15 cellular contexts compared by ENCODE assay signal in the genomic region with DNA sequence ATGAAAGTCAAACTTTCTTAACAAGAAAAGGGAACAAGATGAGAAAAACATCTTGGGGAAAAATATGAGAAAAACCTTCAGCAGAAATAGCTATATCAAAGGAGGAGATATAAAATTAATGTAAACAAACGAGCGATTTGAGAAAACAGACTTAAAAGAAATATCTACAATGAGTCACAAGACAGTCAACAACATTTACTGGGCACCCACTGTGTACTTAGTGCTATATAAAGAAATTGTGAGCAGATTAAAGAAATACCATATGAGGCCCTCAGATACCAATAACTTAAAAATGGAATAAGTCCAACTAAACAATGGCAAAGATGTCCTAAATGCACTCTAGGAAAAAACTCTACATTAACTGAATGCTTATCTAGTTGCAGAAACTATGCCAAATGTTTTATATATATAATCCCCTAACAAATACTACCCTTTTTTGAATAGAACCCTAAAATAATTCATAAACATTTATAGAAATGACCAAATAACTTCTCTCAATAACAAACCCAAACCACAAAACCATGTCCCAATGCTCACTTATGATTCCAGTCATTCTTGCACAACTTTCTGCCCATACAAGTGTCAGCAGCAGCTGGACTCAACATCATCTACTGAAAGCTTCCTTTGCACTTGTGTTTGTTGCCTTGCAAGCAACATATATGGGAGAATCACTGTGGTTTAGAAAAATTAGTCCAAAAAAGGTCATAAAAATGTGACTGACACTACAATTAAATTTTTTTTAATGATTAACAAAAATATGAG.
DNase-seq lines count a peak whose midpoint lies in the region; ATAC-seq and TF ChIP-seq lines count a peak whose summit lies in the region.
"Had no signal": no experiment of that assay in that cellular context is flagged by ENCODE, and none has a peak within 500 bp of the region (broad histone marks: within the 10 kb centered on the region; RNA-seq: fewer than 3 reads in every experiment).

No MANE protein-coding gene starts in this region.

- H3K36me3 ChIP-seq in HCT116 (ENCODE audit: control insufficient read depth in 1 of 2, insufficient read depth in 2 of 2, low read length in 2 of 2) = no peaks in the 10 kb centered on the region
- H3K36me3 ChIP-seq in hepatocyte (replicated peaks; ENCODE audit: insufficient read depth, low read depth) = no peaks in the 10 kb centered on the region

- H3K4me1 Mint-ChIP-seq in stimulated activated memory B cell treated with anti-CD40 and anti-IgM and Interleukin-4, amounts not matched to agents 10 μg/mL and 1 μg/mL and 100 μg/mL, for 72 hours = peaks cover 55% of the 10 kb centered on the region

- RAD21 ChIA-PET in HCT116 (lab: Charles Lee; ENCODE audit: low non-redundant PET in 1 of 2, low total read pairs in 2 of 2, uncharacterized antibody in 2 of 2, unreplicated experiment in 2 of 2) = no interaction called here

- peak overlapping the region; percentile 84 for H3K4me3 Mint-ChIP-seq in stimulated activated memory B cell treated with anti-CD40 and anti-IgM and Interleukin-4, amounts not matched to agents 10 μg/mL and 1 μg/mL and 100 μg/mL, for 72 hours
- H3K4me3 Mint-ChIP-seq: activated T-helper 1 cell treated with anti-CD3 and anti-CD28 coated beads, Interleukin-12 subunit alpha, Interleukin-12 subunit beta, Interleukin-2, Interleukin-4 antibody, amounts not matched to agents 30 ng/mL and 10 ng/mL and 1 ng/mL, durations not matched to agents 14 hours and 24 hours and 36 hours had no signal

- H3K4me2 ChIP-seq in HCT116 (ENCODE audit: low read length) = peak overlapping the region; percentile 11; the same call in 1 of the 2 replicates
- H3K4me2 ChIP-seq in hepatocyte = peak overlapping the region; percentile 20
- H3K4me2 ChIP-seq: KMS-11 had no signal

- CTCF ChIA-PET in HCT116 (lab: Charles Lee) = no interaction called here

- H3K4me3 ChIP-seq in HCT116 (replicated peaks in 1 of 2; ENCODE audit: low read depth in 1 of 2, low read length in 2 of 2) (no peak overlapping the region), hepatocyte (no peak overlapping the region)

- DNase-seq in HCT116 (ENCODE audit: low read depth, low spot score) = no peak
- no peak for DNase-seq in hepatocyte (ENCODE audit: low spot score)
- no peak for DNase-seq in dermis blood vessel endothelial cell
- DNase-seq in NCI-H1694 (lab: John Stamatoyannopoulos, UW) = no peak
- no peak for DNase-seq in NCI-H2196 treated with DMSO at 0.1 percent for 48 hours (lab: John Stamatoyannopoulos, UW; ENCODE audit: unreplicated experiment)
- DNase-seq: DND-41, hypothalamus, NCI-H2227 treated with DMSO at 0.1 percent for 48 hours, SHP77 had no signal

- H3K27me3 ChIP-seq in HCT116 (ENCODE audit: insufficient read depth, low read length) (no peaks in the 10 kb centered on the region), hepatocyte (no peaks in the 10 kb centered on the region)

- H3K27ac ChIP-seq in HCT116 (ENCODE audit: low read depth, low read length) = no peak overlapping the region
- H3K27ac ChIP-seq in VCaP = peak overlapping the region; percentile 54
- H3K27ac ChIP-seq in hepatocyte = no peak overlapping the region
- H3K27ac ChIP-seq: KMS-11 had no signal

- TF ChIP-seq CTCF in HCT116 (IDR thresholded peaks at IDR 0.05 in 2 of 3, conservative IDR thresholded peaks at IDR 0.05 in 1 of 3; ENCODE audit: borderline replicate concordance in 1 of 3, insufficient read depth in 1 of 3, low read depth in 2 of 3, low read length in 2 of 3) (no peak), VCaP (conservative IDR thresholded peaks at IDR 0.05) (no peak), hepatocyte (IDR thresholded peaks at IDR 0.05; ENCODE audit: poor library complexity) (no peak)

- H3K27ac Mint-ChIP-seq in stimulated activated memory B cell treated with anti-CD40 and anti-IgM and Interleukin-4, amounts not matched to agents 10 μg/mL and 1 μg/mL and 100 μg/mL, for 72 hours = peak overlapping the region; percentile 96
- H3K27ac Mint-ChIP-seq: activated T-helper 1 cell treated with anti-CD3 and anti-CD28 coated beads, Interleukin-12 subunit alpha, Interleukin-12 subunit beta, Interleukin-2, Interleukin-4 antibody, amounts not matched to agents 30 ng/mL and 10 ng/mL and 1 ng/mL, durations not matched to agents 14 hours and 24 hours and 36 hours had no signal

- H3K36me3 Mint-ChIP-seq in stimulated activated memory B cell treated with anti-CD40 and anti-IgM and Interleukin-4, amounts not matched to agents 10 μg/mL and 1 μg/mL and 100 μg/mL, for 72 hours = peaks cover 15% of the 10 kb centered on the region

- H3K9me2 ChIP-seq in HCT116 (ENCODE audit: insufficient read depth) (no peaks in the 10 kb centered on the region), hepatocyte (replicated peaks; ENCODE audit: insufficient read depth) (no peaks in the 10 kb centered on the region)

- ATAC-seq in HCT116 (no peak), HG02678 (IDR thresholded peaks at IDR 0.05; ENCODE audit: unreplicated experiment) (no peak)
- no peak for ATAC-seq in stimulated activated memory B cell treated with anti-CD40 and anti-IgM and Interleukin-4, amounts not matched to agents 10 μg/mL and 1 μg/mL and 100 μg/mL, for 72 hours
- ATAC-seq: activated CD4-positive, CD25-positive, alpha-beta regulatory T cell treated with anti-CD3 and anti-CD28 coated beads, Interleukin-2, amount 50 U/mL, for 24 hours had no signal

- H3K9me3 ChIP-seq in HCT116 (ENCODE audit: control insufficient read depth in 1 of 2, insufficient read depth in 1 of 2, low read depth in 1 of 2, low read length in 2 of 2) = no peaks in the 10 kb centered on the region
- H3K9me3 ChIP-seq in hepatocyte (ENCODE audit: low read depth) = no peaks in the 10 kb centered on the region

- no peaks in the 10 kb centered on the region for H3K79me2 ChIP-seq in HCT116 (ENCODE audit: insufficient read depth, low read length)
- H3K79me2 ChIP-seq in hepatocyte = peaks cover 94% of the 10 kb centered on the region

- H3K4me1 ChIP-seq in HCT116 (ENCODE audit: control insufficient read depth in 1 of 2, insufficient read depth in 2 of 2, low read length in 2 of 2) (peaks cover 3 to 6% of the 10 kb centered on the region in 2 experiments; a peak in 3 of 4 replicates), hepatocyte (ENCODE audit: insufficient read depth) (peaks cover 22% of the 10 kb centered on the region)

- no peak overlapping the region for H3K9ac ChIP-seq in HCT116 (ENCODE audit: low read length)
- H3K9ac ChIP-seq: KMS-11 had no signal

- POLR2A ChIA-PET in HCT116 (lab: Charles Lee) = no interaction called here

- H3K27me3 Mint-ChIP-seq in stimulated activated memory B cell treated with anti-CD40 and anti-IgM and Interleukin-4, amounts not matched to agents 10 μg/mL and 1 μg/mL and 100 μg/mL, for 72 hours = no peaks in the 10 kb centered on the region

- no peaks in the 10 kb centered on the region for H4K20me1 ChIP-seq in HCT116 (ENCODE audit: insufficient read depth)
- peaks cover 8% of the 10 kb centered on the region for H4K20me1 ChIP-seq in hepatocyte (ENCODE audit: insufficient read depth, poor library complexity, severe bottlenecking)

- BruUV-seq in HCT116 (replicated peaks; lab: Mats Ljungman, UMichigan) = no TSS peak

- TF ChIP-seq RAD21 in HCT116 (IDR thresholded peaks at IDR 0.05; ENCODE audit: low read depth) = no peak

- no peaks in the 10 kb centered on the region for H3K9me3 Mint-ChIP-seq in stimulated activated memory B cell treated with anti-CD40 and anti-IgM and Interleukin-4, amounts not matched to agents 10 μg/mL and 1 μg/mL and 100 μg/mL, for 72 hours
- H3K9me3 Mint-ChIP-seq: activated T-helper 1 cell treated with anti-CD3 and anti-CD28 coated beads, Interleukin-12 subunit alpha, Interleukin-12 subunit beta, Interleukin-2, Interleukin-4 antibody, amounts not matched to agents 30 ng/mL and 10 ng/mL and 1 ng/mL, durations not matched to agents 14 hours and 24 hours and 36 hours had no signal

- H2AFZ ChIP-seq in HCT116 (ENCODE audit: low read depth, low read length, poor library complexity, severe bottlenecking) = no peak overlapping the region
- no peak overlapping the region for H2AFZ ChIP-seq in hepatocyte

- intact Hi-C loops in HCT116 (cut with micrococcal nuclease) = no loop called here

- WGBS in hepatocyte (ENCODE audit: low lambda C conversion rate, missing lambda C conversion rate) = 62% methylated on average over 2 of the region's 2 CpGs

- no peak for TF ChIP-seq POLR2A in HCT116 (IDR thresholded peaks at IDR 0.05; ENCODE audit: borderline replicate concordance, extremely low read depth, insufficient read depth, insufficient read length)

TF ChIP-seq in HCT116, 20 proteins besides CTCF, POLR2A, EP300 and RAD21:
- TF ChIP-seq YY1 (IDR thresholded peaks at IDR 0.05; ENCODE audit: extremely low read depth, insufficient replicate concordance, low read depth, low read length) = no peak
- no peak for TF ChIP-seq TCF7L2 (IDR thresholded peaks at IDR 0.05; ENCODE audit: borderline replicate concordance, extremely low read depth, insufficient read depth, insufficient read length)
- no peak for TF ChIP-seq FOSL1 (IDR thresholded peaks at IDR 0.05; ENCODE audit: low read depth)
- TF ChIP-seq ZNF274 (IDR thresholded peaks at IDR 0.05; ENCODE audit: low read depth, low read length) = no peak
- 0 out of 2 replicates have a peak, but pooled peaks have one; percentile 6 for TF ChIP-seq JUND (IDR thresholded peaks at IDR 0.05)
